ENCODE assay signal across 1 cellular context in the genomic region with DNA sequence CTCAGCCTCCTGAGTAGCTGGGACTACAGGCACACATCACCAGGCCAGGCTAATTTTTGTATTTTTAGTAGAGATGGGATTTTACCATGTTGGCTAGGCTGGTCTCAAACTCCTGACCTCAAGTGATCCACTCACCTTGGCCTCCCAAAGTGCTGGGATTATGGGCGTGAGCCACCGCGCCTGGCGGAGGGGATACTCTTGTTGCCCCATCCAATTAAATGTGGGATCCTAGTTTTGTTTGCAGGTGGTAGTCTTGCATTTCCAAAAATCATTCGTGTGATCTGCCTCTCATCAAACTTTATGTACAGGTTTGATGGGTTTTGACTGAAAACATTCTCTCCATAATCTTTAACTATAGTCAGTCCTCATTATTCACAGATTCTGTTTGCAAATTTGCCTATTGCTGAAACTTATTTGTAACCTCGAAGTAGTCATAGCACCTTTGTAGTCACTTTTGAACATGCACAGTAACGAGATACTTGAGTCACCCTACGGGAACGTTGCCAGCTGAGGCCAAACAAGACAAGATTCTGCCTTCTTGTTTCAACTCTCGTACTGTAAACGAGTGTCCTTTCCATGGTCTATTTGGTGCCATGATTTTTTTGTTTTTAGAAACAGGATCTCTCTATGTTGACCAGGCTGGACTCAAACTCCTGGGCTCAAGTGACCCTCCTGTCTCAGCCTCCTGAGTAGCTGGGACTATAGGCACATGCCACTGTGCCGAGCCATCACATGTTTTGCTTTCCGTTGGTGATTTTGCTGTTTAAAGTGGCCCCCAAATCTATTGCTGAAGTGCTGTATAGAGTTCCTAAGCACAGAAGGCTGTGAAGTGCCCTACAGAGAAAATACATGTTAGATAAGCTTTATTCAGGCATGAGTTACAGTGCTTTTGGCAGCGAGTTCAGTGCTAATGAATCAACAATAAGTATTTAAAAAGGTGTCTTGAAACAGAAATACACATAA.
TF ChIP-seq lines count a peak whose summit lies in the region.

No MANE protein-coding gene starts in this region.

TF ChIP-seq in WTC11, 78 proteins besides CTCF, POLR2A, EP300 and RAD21 (continued from another document):
- no peak for TF ChIP-seq NR1H2 (CRISPR knock-in tag; IDR thresholded peaks at IDR 0.05)
